Comparison of ENCODE assay signal across 8 cellular contexts in genomic region chr1:27284425-27285287, GRCh38. TPM values are rescaled to one million over a fixed set of nuclear protein-coding genes. Genes with fewer than 3 reads are reported as not detected.
A peak's percentile ranks its signal among the peaks of the same experiment; 100 is the strongest.
DNase-seq lines count a peak whose midpoint lies in the region; ATAC-seq and TF ChIP-seq lines count a peak whose summit lies in the region.

No MANE protein-coding gene starts in this region.

- no peaks in the 10 kb centered on the region for H3K27me3 ChIP-seq in esophagus muscularis mucosa
- H3K27me3 ChIP-seq in naive thymus-derived CD4-positive, alpha-beta T cell (ENCODE audit: control insufficient read depth in 2 of 2, insufficient read depth in 2 of 2, low read length in 2 of 2) = no peaks in the 10 kb centered on the region

- peak; percentile 96 for ATAC-seq in naive thymus-derived CD4-positive, alpha-beta T cell
- no peak for ATAC-seq in HG03175 (IDR thresholded peaks at IDR 0.05; ENCODE audit: unreplicated experiment)

- BruUV-seq in OCI-LY7 (replicated peaks; lab: Mats Ljungman, UMichigan) = no TSS peak

- H3K36me3 Mint-ChIP-seq in naive thymus-derived CD4-positive, alpha-beta T cell = peaks cover 7 to 31% (median 11%) of the 10 kb centered on the region in 5 donors

- in situ Hi-C loops in Caki2 (cut with HindIII; ENCODE audit: low pct_unique_long_range_greater_than_20kb, low sequenced_read_pairs) = no loop called here

- H3K4me1 Mint-ChIP-seq in naive thymus-derived CD4-positive, alpha-beta T cell = peaks cover 0 to 12% (median 3%) of the 10 kb centered on the region in 7 donors

- no peaks in the 10 kb centered on the region for H3K4me1 ChIP-seq in OCI-LY7 (ENCODE audit: insufficient read depth, low read length, poor library complexity, severe bottlenecking)
- H3K4me1 ChIP-seq in esophagus muscularis mucosa = no peaks in the 10 kb centered on the region
- H3K4me1 ChIP-seq in naive thymus-derived CD4-positive, alpha-beta T cell (ENCODE audit: control insufficient read depth in 2 of 2, insufficient read depth in 2 of 2, low read length in 2 of 2) = no peaks in the 10 kb centered on the region

- no peak overlapping the region for H3K4me3 ChIP-seq in Jurkat, Clone E6-1 (ENCODE audit: low read length)
- H3K4me3 ChIP-seq in OCI-LY7 (ENCODE audit: low read depth, low read length, poor library complexity, severe bottlenecking) (no peak overlapping the region), esophagus muscularis mucosa (no peak overlapping the region)
- H3K4me3 ChIP-seq in naive thymus-derived CD4-positive, alpha-beta T cell (ENCODE audit: low read length) = no peak overlapping the region

- no peak overlapping the region for H3K4me3 Mint-ChIP-seq in naive thymus-derived CD4-positive, alpha-beta T cell

- no peak overlapping the region for H3K4me2 ChIP-seq in OCI-LY7 (ENCODE audit: low read length)

- H3K9me3 ChIP-seq in OCI-LY7 (ENCODE audit: low read length) = no peaks in the 10 kb centered on the region
- no peaks in the 10 kb centered on the region for H3K9me3 ChIP-seq in esophagus muscularis mucosa
- H3K9me3 ChIP-seq in naive thymus-derived CD4-positive, alpha-beta T cell (ENCODE audit: control insufficient read depth in 2 of 3, low read length in 3 of 3) = no peaks in the 10 kb centered on the region

- no peaks in the 10 kb centered on the region for H3K9me2 ChIP-seq in OCI-LY7 (ENCODE audit: insufficient read depth, low read length)

- H3K36me3 ChIP-seq in OCI-LY7 (ENCODE audit: insufficient read depth, low read length) (no peaks in the 10 kb centered on the region), esophagus muscularis mucosa (peaks cover 24 to 59% (median 41%) of the 10 kb centered on the region in 4 donors)
- H3K36me3 ChIP-seq in naive thymus-derived CD4-positive, alpha-beta T cell (ENCODE audit: control insufficient read depth in 2 of 3, insufficient read depth in 3 of 3, low read length in 3 of 3) = peaks cover 0 to 30% (median 11%) of the 10 kb centered on the region in 3 experiments

- peak overlapping the region in 5 of 9 donors; percentile 14 to 72 (median 57) for H3K27ac Mint-ChIP-seq in naive thymus-derived CD4-positive, alpha-beta T cell

- no peak for TF ChIP-seq POLR2A in esophagus muscularis mucosa (IDR thresholded peaks at IDR 0.05; ENCODE audit: low read depth)

- intact Hi-C loops in OCI-LY7 (cut with micrococcal nuclease; ENCODE audit: unreplicated experiment) (loop anchor here (1.0 to 2.0 kb wide), 3 partner anchors 86 to 240 kb away; no protein-coding TSS in a partner anchor), esophagus muscularis mucosa (cut with DNase I) (loop anchor here (2.0 to 10.0 kb wide), 3 partner anchors 86 to 240 kb away; no protein-coding TSS in a partner anchor)
- intact Hi-C loops in naive thymus-derived CD4-positive, alpha-beta T cell (cut with micrococcal nuclease) = loop anchor here (1.0 kb wide), 5 partner anchors 50 to 240 kb away; partner anchors contain the start of gene WDTC1 (in 1 of the 2)

- TF ChIP-seq CTCF in OCI-LY7 (conservative IDR thresholded peaks at IDR 0.05; ENCODE audit: low read length) (peak; percentile 94), esophagus muscularis mucosa (IDR thresholded peaks at IDR 0.05) (peak; percentile 74 to 88 (median 82))

- WGBS in esophagus muscularis mucosa = 40% methylated on average over 11 of the region's 11 CpGs

- H3K79me2 ChIP-seq in OCI-LY7 (ENCODE audit: insufficient read depth, low read depth, low read length) = no peaks in the 10 kb centered on the region

- no peaks in the 10 kb centered on the region for H3K9me3 Mint-ChIP-seq in naive thymus-derived CD4-positive, alpha-beta T cell

- CTCF ChIA-PET in OCI-LY7 (lab: Charles Lee; ENCODE audit: unreplicated experiment) = interaction anchor here (0.6 to 1.4 kb wide), 3 partner anchors 182 to 239 kb away, joined by 3 to 5 read pairs (median 3); no protein-coding TSS in a partner anchor
- CTCF ChIA-PET in naive thymus-derived CD4-positive, alpha-beta T cell (lab: Charles Lee) = interaction anchor here (0.5 to 9.4 kb wide), 20 partner anchors 9 to 250 kb away, joined by 3 to 90 read pairs (median 4); no protein-coding TSS in a partner anchor

- H3K27ac ChIP-seq in OCI-LY7 (ENCODE audit: low read depth, low read length, poor library complexity, severe bottlenecking) (no peak overlapping the region), esophagus muscularis mucosa (replicated peaks in 1 of 4) (no peak overlapping the region)
- no peak overlapping the region for H3K27ac ChIP-seq in naive thymus-derived CD4-positive, alpha-beta T cell (ENCODE audit: low read depth, low read length)

- H3K27me3 Mint-ChIP-seq in naive thymus-derived CD4-positive, alpha-beta T cell = no peaks in the 10 kb centered on the region

- H4K20me1 ChIP-seq in OCI-LY7 (ENCODE audit: insufficient read depth, low read length) = no peaks in the 10 kb centered on the region

- POLR2A ChIA-PET in OCI-LY7 (lab: Charles Lee) = interaction anchor here (0.7 kb wide), 1 partner anchor 23 kb away, joined by 3 read pairs; no protein-coding TSS in a partner anchor
- POLR2A ChIA-PET in naive thymus-derived CD4-positive, alpha-beta T cell (lab: Charles Lee) = no interaction called here

- DNase-seq in Caki2 (ENCODE audit: low read depth) (peak; percentile 47), OCI-LY7 (ENCODE audit: low spot score) (peak; percentile 88), esophagus muscularis mucosa (ENCODE audit: extremely low spot score) (peak; percentile 96)
- peak; percentile 76 for DNase-seq in Jurkat, Clone E6-1 (ENCODE audit: low read depth, low spot score)
- peak; percentile 95 for DNase-seq in activated CD8-positive, alpha-beta memory T cell treated with anti-CD3 and anti-CD28 coated beads, Interleukin-2, amount 50 U/mL, for 48 hours
- peak; percentile 70 to 88 (median 85) for DNase-seq in naive thymus-derived CD4-positive, alpha-beta T cell
- DNase-seq in stimulated activated CD8-positive, alpha-beta memory T cell treated with anti-CD3 and anti-CD28 coated beads, Interleukin-7, amount 100 ng/mL, for 48 hours (ENCODE audit: extremely low read depth in 1 of 2, low read depth in 1 of 2) = peak; percentile 50 to 78

- no peak overlapping the region for H2AFZ ChIP-seq in OCI-LY7 (ENCODE audit: low read length)

- no peak for TF ChIP-seq EP300 in esophagus muscularis mucosa (IDR thresholded peaks at IDR 0.05)

RNA-seq across cellular contexts. Expression of gene TMEM222, which starts 37.3 kb away (rescaled TPM):
- total RNA-seq in Caki2 (2014; rRNA removed; shearing (Covaris generic); ENCODE audit: low replicate concordance) = 34.8 and 36.0 TPM in 2 replicates
- polyA plus RNA-seq in Jurkat, Clone E6-1 (2012; ENCODE audit: insufficient read depth, insufficient read length) = 30.5 TPM
- 32.8 and 43.4 TPM in 2 replicates for total RNA-seq in OCI-LY7 (2014; rRNA removed; shearing (Covaris generic))
- total RNA-seq in OCI-LY7 (2022) (29.5 and 30.9 TPM in 2 replicates), esophagus muscularis mucosa (10 to 100 TPM; 23.3 to 35.3 (median 31.8) TPM)
- total RNA-seq in naive thymus-derived CD4-positive, alpha-beta T cell = 10 to 100 TPM; 23.7 to 44.0 (median 41.9) TPM
- 10 to 100 TPM; 58.5 to 66.1 TPM for polyA plus RNA-seq in naive thymus-derived CD4-positive, alpha-beta T cell

RNA-seq across cellular contexts. Expression of gene WDTC1, which starts 50.2 kb away (rescaled TPM):
- total RNA-seq in Caki2 (2014; rRNA removed; shearing (Covaris generic); ENCODE audit: low replicate concordance) = 7.0 and 11.6 TPM in 2 replicates
- 18.6 TPM for polyA plus RNA-seq in Jurkat, Clone E6-1 (2012; ENCODE audit: insufficient read depth, insufficient read length)
- total RNA-seq in OCI-LY7 (2014; rRNA removed; shearing (Covaris generic)) = 9.7 and 18.2 TPM in 2 replicates
- 27.8 and 34.0 TPM in 2 replicates for total RNA-seq in OCI-LY7 (2022)
- total RNA-seq in esophagus muscularis mucosa = 10 to 100 TPM; 39.9 to 79.8 (median 62.0) TPM
- total RNA-seq in naive thymus-derived CD4-positive, alpha-beta T cell = 10 to 100 TPM; 33.2 to 59.0 (median 46.3) TPM
- 1 to 10 TPM; 5.8 to 8.5 TPM for polyA plus RNA-seq in naive thymus-derived CD4-positive, alpha-beta T cell

RNA-seq across cellular contexts. Expression of gene SYTL1, which starts 57.2 kb away (rescaled TPM):
- total RNA-seq in Caki2 (2014; rRNA removed; shearing (Covaris generic); ENCODE audit: low replicate concordance) = 39.3 and 46.3 TPM in 2 replicates
- 52.8 TPM for polyA plus RNA-seq in Jurkat, Clone E6-1 (2012; ENCODE audit: insufficient read depth, insufficient read length)
- 67.9 and 117 TPM in 2 replicates for total RNA-seq in OCI-LY7 (2014; rRNA removed; shearing (Covaris generic))
- 81.7 and 91.6 TPM in 2 replicates for total RNA-seq in OCI-LY7 (2022)
- 1 to 10 TPM in 2 of 4 donors, under 1 TPM in 2; 0.29 to 3.7 (median 1.5) TPM for total RNA-seq in esophagus muscularis mucosa
- 100 to 1,000 TPM; 107 to 172 (median 136) TPM for total RNA-seq in naive thymus-derived CD4-positive, alpha-beta T cell
- 100 to 1,000 TPM in 1 of 2 donors, 10 to 100 TPM in 1; 93.0 to 105 TPM for polyA plus RNA-seq in naive thymus-derived CD4-positive, alpha-beta T cell
